21 cellular contexts compared by ENCODE assay signal in genomic region chr1:89973481-89974127, GRCh38.
"Had no signal": no experiment of that assay in that cellular context is flagged by ENCODE, and none has a peak within 500 bp of the region (broad histone marks: within the 10 kb centered on the region; RNA-seq: fewer than 3 reads in every experiment).

No MANE protein-coding gene starts in this region.

- H3K4me3 Mint-ChIP-seq: activated CD4-positive, alpha-beta T cell treated with anti-CD3 and anti-CD28 coated beads, Interleukin-2, amount 10 ng/mL, durations not matched to agents 7 days and 5 days; central memory CD8-positive, alpha-beta T cell; nephron progenitor cell; stimulated activated naive CD8-positive, alpha-beta T cell treated with anti-CD3 and anti-CD28 coated beads, Interleukin-15, amount 100 ng/mL, for 72 hours had no signal

- H3K4me1 Mint-ChIP-seq: central memory CD8-positive, alpha-beta T cell; stimulated activated naive CD8-positive, alpha-beta T cell treated with anti-CD3 and anti-CD28 coated beads, Interleukin-15, amount 100 ng/mL, for 72 hours had no signal

- H3K79me2 ChIP-seq: hepatocyte had no signal

- ATAC-seq: activated CD4-positive, CD25-positive, alpha-beta regulatory T cell treated with anti-CD3 and anti-CD28 coated beads, Interleukin-2, amount 50 U/mL, for 24 hours; foreskin keratinocyte; lower lobe of right lung; sciatic nerve; stimulated activated naive CD8-positive, alpha-beta T cell treated with anti-CD3 and anti-CD28 coated beads, Interleukin-15, amount 100 ng/mL, for 72 hours had no signal

- H3K27ac Mint-ChIP-seq: activated CD4-positive, alpha-beta T cell treated with anti-CD3 and anti-CD28 coated beads, Interleukin-2, amount 10 ng/mL, durations not matched to agents 7 days and 5 days; nephron progenitor cell; stimulated activated naive CD8-positive, alpha-beta T cell treated with anti-CD3 and anti-CD28 coated beads, Interleukin-15, amount 100 ng/mL, for 72 hours had no signal

- H3K9me3 ChIP-seq: colonic mucosa, lower lobe of right lung, suprapubic skin, transverse colon had no signal

- H3K9me3 Mint-ChIP-seq: activated CD4-positive, alpha-beta T cell treated with anti-CD3 and anti-CD28 coated beads, Interleukin-2, amount 10 ng/mL, durations not matched to agents 7 days and 5 days; central memory CD8-positive, alpha-beta T cell; nephron progenitor cell; stimulated activated naive CD8-positive, alpha-beta T cell treated with anti-CD3 and anti-CD28 coated beads, Interleukin-15, amount 100 ng/mL, for 72 hours had no signal

- H3K4me3 ChIP-seq: colonic mucosa, hepatocyte, lower lobe of right lung, smooth muscle cell, suprapubic skin, transverse colon had no signal

- H3K27me3 ChIP-seq: brain microvascular endothelial cell, colonic mucosa, foreskin keratinocyte, hepatocyte, suprapubic skin, transverse colon had no signal

- H3K4me2 ChIP-seq: hepatocyte, smooth muscle cell had no signal

- H3K4me1 ChIP-seq: colonic mucosa had no signal

- H3K36me3 ChIP-seq: brain microvascular endothelial cell, colonic mucosa, lower lobe of right lung, suprapubic skin, transverse colon had no signal

- DNase-seq: activated CD4-positive, alpha-beta T cell treated with anti-CD3 and anti-CD28 coated beads, Interleukin-2, amount 10 ng/mL, durations not matched to agents 7 days and 5 days; activated CD8-positive, alpha-beta memory T cell treated with anti-CD3 and anti-CD28 coated beads, Interleukin-2, amount 50 U/mL, for 4 hours; activated effector memory CD4-positive, alpha-beta T cell treated with anti-CD3 and anti-CD28 coated beads, Interleukin-2, amount 50 U/mL, for 16 hours; activated naive CD4-positive, alpha-beta T cell treated with anti-CD3 and anti-CD28 coated beads, Interleukin-2, amount 50 U/mL, for 16 hours; activated T-cell treated with anti-CD3 and anti-CD28 coated beads, Interleukin-2, amount 50 U/mL, for 48 hours; aorta; brain microvascular endothelial cell; colonic mucosa; foreskin keratinocyte; lower lobe of right lung; nephron progenitor cell; nucleus accumbens; stimulated activated CD4-positive, alpha-beta T cell treated with anti-CD3 and anti-CD28 coated beads, Interleukin-4, amount 100 ng/mL, for 1 hour; stimulated activated naive CD8-positive, alpha-beta T cell treated with anti-CD3 and anti-CD28 coated beads, Interleukin-15, amount 100 ng/mL, for 72 hours; transverse colon had no signal

- H3K27ac ChIP-seq: brain microvascular endothelial cell, colonic mucosa, foreskin keratinocyte, hepatocyte, lower lobe of right lung, suprapubic skin, transverse colon had no signal

- H3K27me3 Mint-ChIP-seq: activated CD4-positive, alpha-beta T cell treated with anti-CD3 and anti-CD28 coated beads, Interleukin-2, amount 10 ng/mL, durations not matched to agents 7 days and 5 days; stimulated activated naive CD8-positive, alpha-beta T cell treated with anti-CD3 and anti-CD28 coated beads, Interleukin-15, amount 100 ng/mL, for 72 hours had no signal

- H2AFZ ChIP-seq: hepatocyte had no signal
